ENCODE assay signal across 10 cellular contexts in the genomic region with DNA sequence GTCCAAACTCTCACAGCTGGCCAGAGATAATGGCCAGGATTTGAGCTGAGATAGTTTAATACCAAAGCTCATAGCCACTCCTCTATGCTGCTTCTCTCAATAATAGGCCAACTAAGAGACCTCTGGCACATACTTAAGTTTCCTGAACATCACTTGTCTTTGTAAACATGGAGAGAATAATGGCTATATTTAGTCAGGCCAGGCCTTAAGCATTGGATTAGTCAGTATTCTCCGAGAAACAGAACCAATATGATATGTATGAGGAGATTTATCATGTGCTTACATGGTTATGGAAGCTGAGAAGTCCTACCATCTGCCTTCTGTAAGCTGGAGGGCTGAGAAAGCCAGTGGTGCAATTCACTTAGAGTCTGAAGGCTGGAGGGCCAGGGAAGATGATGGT. TPM values are rescaled to one million over a fixed set of nuclear protein-coding genes. Genes with fewer than 3 reads are reported as not detected.
"Had no signal": no experiment of that assay in that cellular context is flagged by ENCODE, and none has a peak within 500 bp of the region (broad histone marks: within the 10 kb centered on the region; RNA-seq: fewer than 3 reads in every experiment).

No MANE protein-coding gene starts in this region.

- H2AFZ ChIP-seq: GM23338 had no signal

- DNase-seq: H9, HCEC 1CT, KBM-7 had no signal

- H3K4me3 ChIP-seq: GM23338 had no signal

- H3K27ac ChIP-seq: KMS-11 had no signal

- FAIRE-seq: H1, H54, HTR-8/SVneo had no signal

- H3K4me2 ChIP-seq: GM23338, KMS-11 had no signal

- H3K9ac ChIP-seq: KMS-11 had no signal

- ATAC-seq: GM23338 had no signal

RNA-seq across cellular contexts. Expression of a gene that starts 45.4 kb away (rescaled TPM):
- total RNA-seq: HT-29 had no signal
- polyA plus RNA-seq: IgD-negative memory B cell had no signal
